In the genomic region with DNA sequence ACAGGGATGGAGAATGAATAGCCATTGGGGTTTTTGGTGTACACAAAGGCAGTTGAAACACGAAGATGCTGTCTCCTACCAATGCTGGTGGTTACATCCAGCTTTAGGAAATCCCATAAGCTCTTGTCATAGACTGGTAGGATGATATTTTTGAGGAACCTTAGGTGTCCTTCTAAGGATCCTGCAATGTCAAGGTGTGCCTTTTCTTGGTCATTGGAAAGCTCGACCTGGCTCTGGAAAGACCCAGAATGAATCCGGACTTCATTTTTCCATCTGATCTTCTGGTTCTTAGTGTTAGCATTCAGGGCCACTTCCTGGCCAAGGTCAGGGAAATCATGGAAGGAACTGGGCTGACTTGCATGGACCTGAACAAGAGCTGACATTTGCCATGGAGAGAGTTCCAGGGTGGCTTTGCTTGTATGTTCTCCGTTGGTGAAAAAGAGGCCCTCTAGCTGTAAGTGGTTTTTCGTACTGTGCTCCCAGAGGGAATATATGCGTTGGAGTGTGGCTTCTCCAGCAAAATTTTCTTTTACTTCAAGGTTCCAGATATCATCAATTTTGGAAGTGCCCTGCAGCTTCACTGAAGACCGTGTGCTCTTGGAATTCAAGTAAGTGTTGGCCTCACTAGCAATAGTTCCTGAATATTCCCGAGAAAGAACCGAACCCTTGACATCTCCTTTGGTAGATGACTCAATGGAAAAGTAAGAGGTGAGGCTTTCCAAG, we compare ENCODE assay signal across 1 cellular context.
TF ChIP-seq lines count a peak whose summit lies in the region.

No MANE protein-coding gene starts in this region.

TF ChIP-seq in HepG2, 621 proteins besides CTCF, POLR2A, EP300 and RAD21 (continued from another document and continues in another):
- TF ChIP-seq, protein P1, sequence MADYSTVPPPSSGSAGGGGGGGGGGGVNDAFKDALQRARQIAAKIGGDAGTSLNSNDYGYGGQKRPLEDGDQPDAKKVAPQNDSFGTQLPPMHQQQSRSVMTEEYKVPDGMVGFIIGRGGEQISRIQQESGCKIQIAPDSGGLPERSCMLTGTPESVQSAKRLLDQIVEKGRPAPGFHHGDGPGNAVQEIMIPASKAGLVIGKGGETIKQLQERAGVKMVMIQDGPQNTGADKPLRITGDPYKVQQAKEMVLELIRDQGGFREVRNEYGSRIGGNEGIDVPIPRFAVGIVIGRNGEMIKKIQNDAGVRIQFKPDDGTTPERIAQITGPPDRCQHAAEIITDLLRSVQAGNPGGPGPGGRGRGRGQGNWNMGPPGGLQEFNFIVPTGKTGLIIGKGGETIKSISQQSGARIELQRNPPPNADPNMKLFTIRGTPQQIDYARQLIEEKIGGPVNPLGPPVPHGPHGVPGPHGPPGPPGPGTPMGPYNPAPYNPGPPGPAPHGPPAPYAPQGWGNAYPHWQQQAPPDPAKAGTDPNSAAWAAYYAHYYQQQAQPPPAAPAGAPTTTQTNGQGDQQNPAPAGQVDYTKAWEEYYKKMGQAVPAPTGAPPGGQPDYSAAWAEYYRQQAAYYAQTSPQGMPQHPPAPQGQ (CRISPR knock-in tag; IDR thresholded peaks at IDR 0.05; ENCODE audit: borderline replicate concordance), result no peak
- TF ChIP-seq ZFP37 (CRISPR knock-in tag; IDR thresholded peaks at IDR 0.05; ENCODE audit: borderline replicate concordance) (0 out of 2 replicates have a peak, but pooled peaks have one; percentile 56), ASH2L (IDR thresholded peaks at IDR 0.05; ENCODE audit: insufficient read length, low read depth, low read length) (no peak), RAD51 (IDR thresholded peaks at IDR 0.05; ENCODE audit: borderline replicate concordance) (no peak), ZNF616 (CRISPR knock-in tag; IDR thresholded peaks at IDR 0.05; ENCODE audit: low read depth) (no peak), ZNF512 (CRISPR knock-in tag; IDR thresholded peaks at IDR 0.05) (no peak), ZNF720 (CRISPR knock-in tag; IDR thresholded peaks at IDR 0.05) (no peak), JARID2 (CRISPR knock-in tag; IDR thresholded peaks at IDR 0.05; ENCODE audit: insufficient replicate concordance) (no peak), CBX2 (IDR thresholded peaks at IDR 0.05; ENCODE audit: low read depth, low read length) (no peak), CBX2 (CRISPR knock-in tag; IDR thresholded peaks at IDR 0.05; ENCODE audit: low read depth) (no peak), MYNN (CRISPR knock-in tag; IDR thresholded peaks at IDR 0.05; ENCODE audit: low read depth) (no peak), NR2C2 (CRISPR knock-in tag; IDR thresholded peaks at IDR 0.05; ENCODE audit: borderline replicate concordance) (no peak), HOXA7 (CRISPR knock-in tag; IDR thresholded peaks at IDR 0.05) (0 out of 2 replicates have a peak, but pooled peaks have one; percentile 34), ZNF234 (CRISPR knock-in tag; conservative IDR thresholded peaks at IDR 0.05) (no peak), AGO2 (optimal IDR thresholded peaks at IDR 0.05; ENCODE audit: low read depth, low read length) (peak; percentile 91), PCBP2 (optimal IDR thresholded peaks at IDR 0.05; ENCODE audit: low read depth, low read length, poor library complexity, severe bottlenecking) (no peak), YEATS4 (CRISPR knock-in tag; IDR thresholded peaks at IDR 0.05; ENCODE audit: borderline replicate concordance) (no peak), ZNF850 (CRISPR knock-in tag; conservative IDR thresholded peaks at IDR 0.05) (no peak), REL (CRISPR knock-in tag; conservative IDR thresholded peaks at IDR 0.05) (0 out of 2 replicates have a peak, but pooled peaks have one; percentile 11), ZNF3 (CRISPR knock-in tag; IDR thresholded peaks at IDR 0.05) (no peak), ZNF260 (CRISPR knock-in tag; IDR thresholded peaks at IDR 0.05; ENCODE audit: borderline replicate concordance, low read depth) (no peak), HMG20B (CRISPR knock-in tag; conservative IDR thresholded peaks at IDR 0.05) (no peak), NFIB (CRISPR knock-in tag; IDR thresholded peaks at IDR 0.05; ENCODE audit: borderline replicate concordance) (no peak), TCF7 (IDR thresholded peaks at IDR 0.05; ENCODE audit: low read depth) (no peak), NR2F2 (IDR thresholded peaks at IDR 0.05; ENCODE audit: borderline replicate concordance, low read depth) (no peak), BCL3 (CRISPR knock-in tag; IDR thresholded peaks at IDR 0.05) (no peak), SRF (IDR thresholded peaks at IDR 0.05; ENCODE audit: low read depth, low read length) (0 out of 2 replicates have a peak, but pooled peaks have one; percentile 9), ZFP82 (CRISPR knock-in tag; IDR thresholded peaks at IDR 0.05; ENCODE audit: borderline replicate concordance) (no peak), THYN1 (CRISPR knock-in tag; IDR thresholded peaks at IDR 0.05; ENCODE audit: borderline replicate concordance, low read depth) (no peak), GABPB1 (CRISPR knock-in tag; IDR thresholded peaks at IDR 0.05) (no peak), ZBTB25 (CRISPR knock-in tag; IDR thresholded peaks at IDR 0.05) (no peak), MEIS2 (CRISPR knock-in tag; IDR thresholded peaks at IDR 0.05) (0 out of 2 replicates have a peak, but pooled peaks have one; percentile 57), ISX (CRISPR knock-in tag; conservative IDR thresholded peaks at IDR 0.05) (peak; percentile 72; the same call in 1 of the 2 replicates), FOSL1 (CRISPR knock-in tag; IDR thresholded peaks at IDR 0.05; ENCODE audit: borderline replicate concordance) (no peak), KAT2B (IDR thresholded peaks at IDR 0.05; ENCODE audit: borderline replicate concordance, low read depth, low read length) (no peak), ZNF629 (CRISPR knock-in tag; conservative IDR thresholded peaks at IDR 0.05) (no peak), EZH2 (conservative IDR thresholded peaks at IDR 0.05; ENCODE audit: low read depth, low read length) (no peak), ZZZ3 (CRISPR knock-in tag; IDR thresholded peaks at IDR 0.05; ENCODE audit: borderline replicate concordance) (no peak), ETV6 (CRISPR knock-in tag; conservative IDR thresholded peaks at IDR 0.05) (no peak), ZNF879 (CRISPR knock-in tag; IDR thresholded peaks at IDR 0.05) (no peak), EEA1 (CRISPR knock-in tag; IDR thresholded peaks at IDR 0.05; ENCODE audit: borderline replicate concordance) (no peak), ZBTB3 (CRISPR knock-in tag; IDR thresholded peaks at IDR 0.05; ENCODE audit: borderline replicate concordance, low read depth) (no peak; the same call in 1 of the 2 replicates), E2F1 (CRISPR knock-in tag; IDR thresholded peaks at IDR 0.05) (peak; percentile 39; the same call in 1 of the 2 replicates), HNF4G (IDR thresholded peaks at IDR 0.05; ENCODE audit: borderline replicate concordance, low read depth, low read length) (no peak), HNF4G (CRISPR knock-in tag; IDR thresholded peaks at IDR 0.05; ENCODE audit: borderline replicate concordance, low read depth) (no peak), NRL (CRISPR knock-in tag; IDR thresholded peaks at IDR 0.05; ENCODE audit: borderline replicate concordance) (no peak), ZNF224 (CRISPR knock-in tag; IDR thresholded peaks at IDR 0.05) (no peak), ZSCAN5A (CRISPR knock-in tag; IDR thresholded peaks at IDR 0.05; ENCODE audit: borderline replicate concordance) (no peak), ZNF597 (CRISPR knock-in tag; IDR thresholded peaks at IDR 0.05) (no peak), ATF5 (CRISPR knock-in tag; IDR thresholded peaks at IDR 0.05; ENCODE audit: low read depth) (no peak; the same call in 1 of the 2 replicates), ZC3H13 (CRISPR knock-in tag; IDR thresholded peaks at IDR 0.05) (peak; percentile 99), HES4 (CRISPR knock-in tag; IDR thresholded peaks at IDR 0.05; ENCODE audit: borderline replicate concordance) (no peak)
- TF ChIP-seq, protein P2, sequence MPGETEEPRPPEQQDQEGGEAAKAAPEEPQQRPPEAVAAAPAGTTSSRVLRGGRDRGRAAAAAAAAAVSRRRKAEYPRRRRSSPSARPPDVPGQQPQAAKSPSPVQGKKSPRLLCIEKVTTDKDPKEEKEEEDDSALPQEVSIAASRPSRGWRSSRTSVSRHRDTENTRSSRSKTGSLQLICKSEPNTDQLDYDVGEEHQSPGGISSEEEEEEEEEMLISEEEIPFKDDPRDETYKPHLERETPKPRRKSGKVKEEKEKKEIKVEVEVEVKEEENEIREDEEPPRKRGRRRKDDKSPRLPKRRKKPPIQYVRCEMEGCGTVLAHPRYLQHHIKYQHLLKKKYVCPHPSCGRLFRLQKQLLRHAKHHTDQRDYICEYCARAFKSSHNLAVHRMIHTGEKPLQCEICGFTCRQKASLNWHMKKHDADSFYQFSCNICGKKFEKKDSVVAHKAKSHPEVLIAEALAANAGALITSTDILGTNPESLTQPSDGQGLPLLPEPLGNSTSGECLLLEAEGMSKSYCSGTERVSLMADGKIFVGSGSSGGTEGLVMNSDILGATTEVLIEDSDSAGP (CRISPR knock-in tag; IDR thresholded peaks at IDR 0.05; ENCODE audit: borderline replicate concordance), result no peak
- TF ChIP-seq, protein P3, sequence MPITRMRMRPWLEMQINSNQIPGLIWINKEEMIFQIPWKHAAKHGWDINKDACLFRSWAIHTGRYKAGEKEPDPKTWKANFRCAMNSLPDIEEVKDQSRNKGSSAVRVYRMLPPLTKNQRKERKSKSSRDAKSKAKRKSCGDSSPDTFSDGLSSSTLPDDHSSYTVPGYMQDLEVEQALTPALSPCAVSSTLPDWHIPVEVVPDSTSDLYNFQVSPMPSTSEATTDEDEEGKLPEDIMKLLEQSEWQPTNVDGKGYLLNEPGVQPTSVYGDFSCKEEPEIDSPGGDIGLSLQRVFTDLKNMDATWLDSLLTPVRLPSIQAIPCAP (CRISPR knock-in tag; IDR thresholded peaks at IDR 0.05; ENCODE audit: low read depth), result no peak
- TF ChIP-seq, protein P4, sequence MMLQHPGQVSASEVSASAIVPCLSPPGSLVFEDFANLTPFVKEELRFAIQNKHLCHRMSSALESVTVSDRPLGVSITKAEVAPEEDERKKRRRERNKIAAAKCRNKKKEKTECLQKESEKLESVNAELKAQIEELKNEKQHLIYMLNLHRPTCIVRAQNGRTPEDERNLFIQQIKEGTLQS (CRISPR knock-in tag; IDR thresholded peaks at IDR 0.05), result peak; percentile 24; the same call in 1 of the 2 replicates
